In genomic region chr10:85950921-85951320, GRCh38 we compare ENCODE assay signal across 23 cellular contexts.
"Had no signal": no experiment of that assay in that cellular context is flagged by ENCODE, and none has a peak within 500 bp of the region (broad histone marks: within the 10 kb centered on the region; RNA-seq: fewer than 3 reads in every experiment).

No MANE protein-coding gene starts in this region.

- H3K27ac ChIP-seq: colonic mucosa, coronary artery, dorsolateral prefrontal cortex, epithelial cell of prostate, esophagus squamous epithelium, foreskin keratinocyte, gastrocnemius medialis, gastroesophageal sphincter, heart left ventricle, heart right ventricle had no signal

- ATAC-seq: effector memory CD8-positive, alpha-beta T cell; esophagus mucosa; foreskin keratinocyte; gastrocnemius medialis; gastroesophageal sphincter; heart left ventricle; heart right ventricle had no signal

- H3K4me3 ChIP-seq: colonic mucosa, coronary artery, dorsolateral prefrontal cortex, esophagus squamous epithelium, gastrocnemius medialis, gastroesophageal sphincter, heart left ventricle, heart right ventricle had no signal

- H3K27me3 ChIP-seq: colonic mucosa, dorsolateral prefrontal cortex, esophagus squamous epithelium, foreskin keratinocyte, gastrocnemius medialis, gastroesophageal sphincter, heart left ventricle, heart right ventricle had no signal

- H3K9me3 ChIP-seq: colonic mucosa, esophagus squamous epithelium, gastrocnemius medialis, gastroesophageal sphincter, heart right ventricle had no signal

- H3K36me3 ChIP-seq: colonic mucosa, esophagus squamous epithelium, gastrocnemius medialis, gastroesophageal sphincter, heart left ventricle, heart right ventricle had no signal

- H3K4me1 ChIP-seq: colonic mucosa, esophagus squamous epithelium, foreskin keratinocyte, gastrocnemius medialis, gastroesophageal sphincter, heart left ventricle, heart right ventricle had no signal

- DNase-seq: colonic mucosa; cortex of kidney; dermis blood vessel endothelial cell; dorsolateral prefrontal cortex; effector CD4-positive, alpha-beta T cell; effector CD8-positive, alpha-beta T cell; effector memory CD4-positive, alpha-beta T cell; effector memory CD8-positive, alpha-beta T cell; endodermal cell; erythroblast; esophagus squamous epithelium; foreskin fibroblast; foreskin keratinocyte; foreskin melanocyte; gastrocnemius medialis; glutamatergic neuron; head of caudate nucleus; heart left ventricle; heart right ventricle had no signal
